Comparison of ENCODE assay signal across 1 cellular context in genomic region chr11:96329419-96329818, GRCh38.
TF ChIP-seq lines count a peak whose summit lies in the region.

No MANE protein-coding gene starts in this region.

TF ChIP-seq in IMR-90, 13 proteins besides CTCF, POLR2A, EP300 and RAD21:
- TF ChIP-seq NFE2L2 (IDR thresholded peaks at IDR 0.05; ENCODE audit: low read depth, low read length) = no peak
- TF ChIP-seq FOS (IDR thresholded peaks at IDR 0.05; ENCODE audit: low read depth, low read length) = no peak
- no peak for TF ChIP-seq CHD1 (IDR thresholded peaks at IDR 0.05; ENCODE audit: low read depth, low read length)
- TF ChIP-seq MAZ (IDR thresholded peaks at IDR 0.05; ENCODE audit: borderline replicate concordance, low read depth, low read length) = no peak
- TF ChIP-seq RFX5 (IDR thresholded peaks at IDR 0.05; ENCODE audit: low read depth, low read length) = no peak
- TF ChIP-seq ELK1 (IDR thresholded peaks at IDR 0.05; ENCODE audit: borderline replicate concordance, low read depth, low read length) = no peak
- no peak for TF ChIP-seq RCOR1 (IDR thresholded peaks at IDR 0.05; ENCODE audit: insufficient replicate concordance, low read length)
- no peak for TF ChIP-seq CEBPB (IDR thresholded peaks at IDR 0.05; ENCODE audit: low read depth, low read length)
- TF ChIP-seq MAFK (IDR thresholded peaks at IDR 0.05; ENCODE audit: low read depth, low read length) = no peak
- TF ChIP-seq MXI1 (IDR thresholded peaks at IDR 0.05; ENCODE audit: borderline replicate concordance, low read depth, low read length) = no peak
- no peak for TF ChIP-seq USF2 (IDR thresholded peaks at IDR 0.05; ENCODE audit: low read depth, low read length)
- TF ChIP-seq BHLHE40 (IDR thresholded peaks at IDR 0.05; ENCODE audit: low read depth, low read length) = no peak
